In genomic region chr19:15432018-15432494, GRCh38 we compare ENCODE assay signal across 7 cellular contexts. TPM values are rescaled to one million over a fixed set of nuclear protein-coding genes. Genes with fewer than 3 reads are reported as not detected.
DNase-seq lines count a peak whose midpoint lies in the region; ATAC-seq and TF ChIP-seq lines count a peak whose summit lies in the region.

No MANE protein-coding gene starts in this region.

- no peaks in the 10 kb centered on the region for H3K9me3 Mint-ChIP-seq in mesothelial cell of epicardium

- H3K36me3 ChIP-seq in mammary epithelial cell (ENCODE audit: insufficient read depth, low read length) (no peaks in the 10 kb centered on the region), upper lobe of left lung (peaks cover 0 to 33% (median 17%) of the 10 kb centered on the region in 4 donors)

- TF ChIP-seq CTCF in LNCaP clone FGC (IDR thresholded peaks at IDR 0.05; ENCODE audit: control insufficient read depth, extremely low read depth, insufficient read depth): no peak
- no peak for TF ChIP-seq CTCF in mammary epithelial cell (conservative IDR thresholded peaks at IDR 0.05 in 1 of 2, IDR thresholded peaks at IDR 0.05 in 1 of 2; ENCODE audit: extremely low read depth in 1 of 2, insufficient read depth in 1 of 2, low read depth in 1 of 2, low read length in 2 of 2)
- TF ChIP-seq CTCF in mesothelial cell of epicardium (IDR thresholded peaks at IDR 0.05; ENCODE audit: unreplicated experiment): no peak
- no peak for TF ChIP-seq CTCF in upper lobe of left lung (IDR thresholded peaks at IDR 0.05)

- ATAC-seq in GM18867 (IDR thresholded peaks at IDR 0.05; ENCODE audit: unreplicated experiment) (peak; percentile 1), upper lobe of left lung (ENCODE audit: low FRiP score in 2 of 2) (no peak)

- H3K4me3 ChIP-seq in LNCaP clone FGC (ENCODE audit: low read depth, low read length): peak overlapping the region; percentile 97
- peak overlapping the region; percentile 90 to 94 (median 90) for H3K4me3 ChIP-seq in mammary epithelial cell (replicated peaks in 1 of 3; ENCODE audit: insufficient read depth in 1 of 3, low read depth in 2 of 3, low read length in 3 of 3)
- peak overlapping the region; percentile 84 to 99 (median 94) for H3K4me3 ChIP-seq in upper lobe of left lung

- no peak for TF ChIP-seq POLR2A in upper lobe of left lung (IDR thresholded peaks at IDR 0.05)

- intact Hi-C loops in mammary epithelial cell (cut with micrococcal nuclease): loop anchor here (5.0 kb wide), 1 partner anchor 125 kb away; no protein-coding TSS in a partner anchor

- no peaks in the 10 kb centered on the region for H3K9me3 ChIP-seq in mammary epithelial cell (replicated peaks; ENCODE audit: insufficient read depth, low read length)
- no peaks in the 10 kb centered on the region for H3K9me3 ChIP-seq in upper lobe of left lung

- H3K36me3 Mint-ChIP-seq in mesothelial cell of epicardium: peaks cover 8% of the 10 kb centered on the region

- WGBS in mammary epithelial cell (ENCODE audit: low coverage, missing lambda C conversion rate): 0% methylated on average over 1 of the region's 44 CpGs
- WGBS in upper lobe of left lung, 2 donors: 0 to 1% methylated on average over 21 of the region's 44 CpGs

- DNase-seq in LNCaP clone FGC (ENCODE audit: low read depth) (no peak), mammary epithelial cell (no peak), mesothelial cell of epicardium (ENCODE audit: low spot score in 2 of 2, unreplicated experiment in 2 of 2) (no peak), upper lobe of left lung (no peak), Kasumi-1 (lab: John Stamatoyannopoulos, UW) (no peak), NCI-H2196 treated with DMSO at 0.1 percent for 48 hours (lab: John Stamatoyannopoulos, UW; ENCODE audit: unreplicated experiment) (no peak)

- peak overlapping the region; percentile 86 for H3K4me2 ChIP-seq in mammary epithelial cell (ENCODE audit: insufficient read depth, low read depth, low read length)

- H3K4me1 Mint-ChIP-seq in mesothelial cell of epicardium: peaks cover 21% of the 10 kb centered on the region

- dilution Hi-C loops in mammary epithelial cell (cut with HindIII; ENCODE audit: low sequenced_read_pairs): no loop called here

- H3K4me1 ChIP-seq in mammary epithelial cell (ENCODE audit: insufficient read depth, low read length): peaks cover 11% of the 10 kb centered on the region
- H3K4me1 ChIP-seq in upper lobe of left lung: peaks cover 21 to 44% (median 32%) of the 10 kb centered on the region in 4 donors

- peak overlapping the region; percentile 54 for H3K9ac ChIP-seq in mammary epithelial cell (ENCODE audit: insufficient read depth, low read length)

- H4K20me1 ChIP-seq in mammary epithelial cell (ENCODE audit: insufficient read depth, low read length): no peaks in the 10 kb centered on the region

- no peaks in the 10 kb centered on the region for H3K27me3 Mint-ChIP-seq in mesothelial cell of epicardium (ENCODE audit: low read depth)

- no peaks in the 10 kb centered on the region for H3K27me3 ChIP-seq in mammary epithelial cell (ENCODE audit: insufficient read depth, low read length)
- no peaks in the 10 kb centered on the region for H3K27me3 ChIP-seq in upper lobe of left lung

- peak overlapping the region; percentile 53 for H3K27ac ChIP-seq in mammary epithelial cell (ENCODE audit: insufficient read depth, low read depth, low read length)
- H3K27ac ChIP-seq in upper lobe of left lung: peak overlapping the region; percentile 67 to 92 (median 73)

- H2AFZ ChIP-seq in mammary epithelial cell (ENCODE audit: low read depth, low read length): peak overlapping the region; percentile 62

- no TSS peak for BruUV-seq in mammary epithelial cell (replicated peaks; lab: Mats Ljungman, UMichigan)

- CTCF ChIA-PET in mammary epithelial cell (lab: Charles Lee; ENCODE audit: low non-redundant PET): no interaction called here

- in situ Hi-C loops in mammary epithelial cell (cut with MboI; ENCODE audit: low sequenced_read_pairs in 2 of 2): no loop called here

- peak overlapping the region; percentile 98 for H3K27ac Mint-ChIP-seq in mesothelial cell of epicardium

- peaks cover 56% of the 10 kb centered on the region for H3K79me2 ChIP-seq in mammary epithelial cell (ENCODE audit: insufficient read depth, low read length)

- no peak for TF ChIP-seq EP300 in upper lobe of left lung (IDR thresholded peaks at IDR 0.05)

- H3K4me3 Mint-ChIP-seq in mesothelial cell of epicardium: peak overlapping the region; percentile 96

RNA-seq across cellular contexts. Expression of gene AKAP8L, which starts 13.3 kb away (rescaled TPM):
- total RNA-seq in mammary epithelial cell (10 to 100 TPM; 55.0 to 75.9 TPM), mesothelial cell of epicardium (239 to 262 TPM (median 254 TPM) in 3 replicates), upper lobe of left lung (100 to 1,000 TPM in 2 of 6 donors, 10 to 100 TPM in 4; 79.8 to 476 (median 91.2) TPM)
- polyA plus RNA-seq in mammary epithelial cell: 24.6 TPM
- 47.1 TPM for polyA minus RNA-seq in mammary epithelial cell

RNA-seq across cellular contexts. Expression of gene WIZ, which starts 17.7 kb away (rescaled TPM):
- total RNA-seq in mammary epithelial cell (10 to 100 TPM in 1 of 2 donors, 1 to 10 TPM in 1; 8.8 to 39.6 TPM), mesothelial cell of epicardium (57.5 to 62.0 TPM (median 60.4 TPM) in 3 replicates), upper lobe of left lung (100 to 1,000 TPM in 1 of 6 donors, 10 to 100 TPM in 5; 28.7 to 112 (median 40.8) TPM)
- polyA plus RNA-seq in mammary epithelial cell: 14.0 TPM
- polyA minus RNA-seq in mammary epithelial cell: 5.2 TPM

RNA-seq across cellular contexts. Expression of gene RASAL3, which starts 32.3 kb away (rescaled TPM):
- total RNA-seq in mammary epithelial cell (not detected), mesothelial cell of epicardium (not detected in 3 replicates), upper lobe of left lung (10 to 100 TPM in 5 of 6 donors, 1 to 10 TPM in 1; 7.1 to 48.2 (median 16.7) TPM)
- not detected for polyA plus RNA-seq in mammary epithelial cell
- polyA minus RNA-seq in mammary epithelial cell: not detected

RNA-seq across cellular contexts. Expression of gene PGLYRP2, which starts 47.2 kb away (rescaled TPM):
- total RNA-seq in mammary epithelial cell (not detected), mesothelial cell of epicardium (not detected in 3 replicates), upper lobe of left lung (not detected)
- polyA plus RNA-seq in mammary epithelial cell: not detected
- not detected for polyA minus RNA-seq in mammary epithelial cell

RNA-seq across cellular contexts. Expression of gene AKAP8, which starts 52.5 kb away (rescaled TPM):
- total RNA-seq in mammary epithelial cell (10 to 100 TPM; 12.8 to 33.2 TPM), mesothelial cell of epicardium (42.6 to 47.2 TPM (median 43.5 TPM) in 3 replicates), upper lobe of left lung (100 to 1,000 TPM in 1 of 6 donors, 10 to 100 TPM in 5; 28.1 to 117 (median 41.3) TPM)
- 13.7 TPM for polyA plus RNA-seq in mammary epithelial cell
- 4.7 TPM for polyA minus RNA-seq in mammary epithelial cell
